Comparison of ENCODE assay signal across 3 cellular contexts in the genomic region with DNA sequence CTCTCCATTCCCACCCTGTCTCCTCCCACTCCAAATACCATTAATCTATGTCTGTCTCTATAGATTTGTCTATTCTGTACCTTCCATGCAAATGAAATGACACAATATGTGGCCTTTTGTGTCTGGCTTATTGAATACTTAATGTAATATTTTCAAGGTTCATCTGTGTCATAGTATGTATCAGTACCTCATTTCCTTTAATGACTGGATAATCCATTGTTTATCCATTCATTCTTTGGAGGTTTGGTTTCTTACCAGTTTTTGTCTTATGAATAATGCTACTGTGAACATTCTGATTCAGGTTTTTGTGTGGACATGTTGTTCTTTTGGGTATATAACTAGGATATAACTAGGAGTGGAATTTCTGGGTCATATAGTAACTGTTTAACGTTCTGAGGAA. TPM values are rescaled to one million over a fixed set of nuclear protein-coding genes. Genes with fewer than 3 reads are reported as not detected.
"Had no signal": no experiment of that assay in that cellular context is flagged by ENCODE, and none has a peak within 500 bp of the region (broad histone marks: within the 10 kb centered on the region; RNA-seq: fewer than 3 reads in every experiment).

No MANE protein-coding gene starts in this region.

RNA-seq across cellular contexts. Expression of a gene that starts 55.8 kb away (rescaled TPM):
- total RNA-seq: cardiac muscle cell, MCF 10A, OCI-LY7 had no signal
- polyA plus RNA-seq: cardiac muscle cell had no signal
